In the genomic region with DNA sequence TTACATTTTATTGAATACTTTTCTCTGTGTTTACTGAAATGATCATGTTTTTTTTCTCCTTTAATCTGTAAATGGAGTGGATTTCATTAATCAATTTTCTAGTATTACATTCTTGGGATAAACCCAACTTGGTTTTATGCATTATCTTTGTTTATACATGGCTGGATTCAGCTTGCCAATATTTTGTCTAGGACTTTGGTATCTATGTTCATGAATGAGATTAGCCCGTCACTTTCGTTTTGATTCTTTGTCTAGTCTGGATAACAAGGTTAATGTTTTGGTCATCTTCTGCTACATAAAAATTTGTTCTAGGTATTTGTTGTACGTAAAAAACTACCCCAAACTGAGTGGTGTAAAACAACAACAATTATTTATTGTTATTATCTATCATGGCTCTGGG, we compare ENCODE assay signal across 9 cellular contexts.
"Had no signal": no experiment of that assay in that cellular context is flagged by ENCODE, and none has a peak within 500 bp of the region (broad histone marks: within the 10 kb centered on the region; RNA-seq: fewer than 3 reads in every experiment).

No MANE protein-coding gene starts in this region.

- H3K4me3 Mint-ChIP-seq: HFFc6 had no signal

- DNase-seq: GM23248, GOT3, H7, HFFc6, IMR-90, KBM-7 had no signal

- H3K27ac ChIP-seq: GM23248, HL-60 had no signal

- H3K4me1 ChIP-seq: HAP-1 had no signal

- H3K4me3 ChIP-seq: GM23248, HAP-1 had no signal

- ATAC-seq: HCT116 had no signal

- H3K9me3 ChIP-seq: HAP-1 had no signal

- H3K36me3 ChIP-seq: HAP-1 had no signal

- H3K27ac Mint-ChIP-seq: HFFc6 had no signal

- H3K9me3 Mint-ChIP-seq: HFFc6 had no signal
